10 cellular contexts compared by ENCODE assay signal in the genomic region with DNA sequence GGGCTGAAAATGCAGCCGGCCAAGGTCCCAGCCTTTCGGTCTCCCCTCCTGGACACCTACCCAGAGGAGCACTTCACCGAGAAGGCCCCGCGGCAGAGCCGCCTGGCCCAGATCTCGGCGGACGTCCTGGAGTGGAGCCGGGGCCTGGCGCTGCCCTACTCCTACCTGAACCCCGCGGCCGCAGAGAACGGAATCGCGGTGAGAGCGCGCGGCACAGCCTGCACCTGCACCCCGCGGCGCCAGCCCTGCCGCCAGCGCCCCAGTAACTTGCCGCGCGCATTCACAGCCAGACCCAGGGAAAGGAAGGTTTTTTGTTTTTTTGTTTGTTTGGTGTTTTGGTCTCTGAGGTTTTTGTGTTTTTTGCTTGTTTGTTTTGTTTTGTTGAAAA. TPM values are rescaled to one million over a fixed set of nuclear protein-coding genes. Genes with fewer than 3 reads are reported as not detected.
DNase-seq lines count a peak whose midpoint lies in the region; ATAC-seq and TF ChIP-seq lines count a peak whose summit lies in the region.
"Had no signal": no experiment of that assay in that cellular context is flagged by ENCODE, and none has a peak within 500 bp of the region (broad histone marks: within the 10 kb centered on the region; RNA-seq: fewer than 3 reads in every experiment).

No MANE protein-coding gene starts in this region.

- H3K79me2 ChIP-seq in PC-3 (ENCODE audit: low read length) = no peaks in the 10 kb centered on the region

- H2AK5ac ChIP-seq in neuronal stem cell (ENCODE audit: low read depth, low read length) = no peak overlapping the region

- ATAC-seq in PC-3 (no peak), GM21737 (IDR thresholded peaks at IDR 0.05; ENCODE audit: unreplicated experiment) (no peak), GM18867 (IDR thresholded peaks at IDR 0.05; ENCODE audit: unreplicated experiment) (no peak)

- H4K8ac ChIP-seq in neuronal stem cell (ENCODE audit: low read depth, low read length) = no peak overlapping the region

- H3K9ac ChIP-seq in PC-3 (ENCODE audit: low read length) (no peak overlapping the region), neuronal stem cell (ENCODE audit: low read depth, low read length, poor library complexity) (peak overlapping the region; percentile 30)

- no peaks in the 10 kb centered on the region for H3K36me3 ChIP-seq in CD8-positive, alpha-beta memory T cell (ENCODE audit: insufficient read depth, low read length)
- no peaks in the 10 kb centered on the region for H3K36me3 ChIP-seq in PC-3 (ENCODE audit: low read depth, low read length)
- H3K36me3 ChIP-seq in neuronal stem cell (replicated peaks in 1 of 2; ENCODE audit: control insufficient read depth in 2 of 2, insufficient read depth in 2 of 2, low read length in 2 of 2) = no peaks in the 10 kb centered on the region
- H3K36me3 ChIP-seq: right lobe of liver, vagina had no signal

- H3K4ac ChIP-seq in neuronal stem cell (ENCODE audit: low read length) = no peak overlapping the region

- no peak overlapping the region for H3K23ac ChIP-seq in neuronal stem cell (ENCODE audit: low read depth, low read length, poor library complexity)

- POLR2A ChIA-PET in CD8-positive, alpha-beta memory T cell (lab: Charles Lee) = no interaction called here
- POLR2A ChIA-PET in PC-3 (lab: Charles Lee; ENCODE audit: unreplicated experiment) = no interaction called here

- peaks cover 23% of the 10 kb centered on the region for H3K4me1 ChIP-seq in CD8-positive, alpha-beta memory T cell (ENCODE audit: insufficient read depth, low read length)
- peaks cover 4% of the 10 kb centered on the region; the same call in 1 of the 2 replicates for H3K4me1 ChIP-seq in PC-3 (ENCODE audit: insufficient read depth, low read length)
- H3K4me1 ChIP-seq in neuronal stem cell (ENCODE audit: control insufficient read depth in 2 of 2, insufficient read depth in 1 of 2, low read depth in 1 of 2, low read length in 2 of 2) = peaks cover 4 to 10% of the 10 kb centered on the region in 2 donors

- H2AFZ ChIP-seq in PC-3 (ENCODE audit: low read length) = peak overlapping the region; percentile 65; the same call in 1 of the 2 replicates
- H2AFZ ChIP-seq in neuronal stem cell (ENCODE audit: low read length) = peak overlapping the region; percentile 74

- no peak overlapping the region for H3K4me3 ChIP-seq in CD8-positive, alpha-beta memory T cell (ENCODE audit: low read length)
- peak overlapping the region; percentile 47 for H3K4me3 ChIP-seq in PC-3 (ENCODE audit: low read length)
- H3K4me3 ChIP-seq in neuronal stem cell (ENCODE audit: low read length in 2 of 2) = peak overlapping the region in 1 of 2 donors; percentile 15
- H3K4me3 ChIP-seq: right lobe of liver had no signal

- H3K27ac Mint-ChIP-seq in CD8-positive, alpha-beta memory T cell = peak overlapping the region in 5 of 8 donors; percentile 51 to 75 (median 56)
- no peak overlapping the region for H3K27ac Mint-ChIP-seq in glutamatergic neuron (ENCODE audit: unreplicated experiment)

- H3F3A ChIP-seq in PC-3 (ENCODE audit: low read length, unreplicated experiment) = no peaks in the 10 kb centered on the region

- H4K91ac ChIP-seq in neuronal stem cell (ENCODE audit: low read depth, low read length, poor library complexity) = no peak overlapping the region

- no peaks in the 10 kb centered on the region for H3K79me1 ChIP-seq in neuronal stem cell (ENCODE audit: low read depth, low read length)

- CTCF ChIA-PET in CD8-positive, alpha-beta memory T cell (lab: Charles Lee) = interaction anchor here (0.9 to 4.5 kb wide), 5 partner anchors 11 to 232 kb away, joined by 3 to 26 read pairs (median 8); no protein-coding TSS in a partner anchor
- CTCF ChIA-PET in PC-3 (lab: Charles Lee) = no interaction called here

- no CpG with 5 or more reads among the region's 28 CpGs for WGBS in neuronal stem cell (ENCODE audit: extremely low coverage in 2 of 2, insufficient read length in 2 of 2, insufficient replicate concordance in 1 of 2), 2 donors

- peaks cover 38 to 47% of the 10 kb centered on the region in 2 donors for H3K27me3 Mint-ChIP-seq in CD8-positive, alpha-beta memory T cell
- H3K27me3 Mint-ChIP-seq in glutamatergic neuron (ENCODE audit: unreplicated experiment) = peaks cover 37% of the 10 kb centered on the region

- no peak overlapping the region for H2BK120ac ChIP-seq in neuronal stem cell (ENCODE audit: low read depth, low read length)

- peaks cover 17% of the 10 kb centered on the region for H3K27me3 ChIP-seq in CD8-positive, alpha-beta memory T cell (ENCODE audit: insufficient read depth, low read length, poor library complexity, severe bottlenecking)
- peaks cover 30% of the 10 kb centered on the region for H3K27me3 ChIP-seq in PC-3 (ENCODE audit: low read length)
- peaks cover 24 to 95% (median 64%) of the 10 kb centered on the region in 3 experiments for H3K27me3 ChIP-seq in neuronal stem cell (ENCODE audit: control insufficient read depth in 3 of 3, insufficient read depth in 3 of 3, low read depth in 1 of 3, low read length in 3 of 3)

- H3K14ac ChIP-seq in neuronal stem cell (ENCODE audit: low read length) = no peak overlapping the region

- no peaks in the 10 kb centered on the region for H3K9me3 ChIP-seq in CD8-positive, alpha-beta memory T cell (ENCODE audit: low read length)
- no peaks in the 10 kb centered on the region for H3K9me3 ChIP-seq in PC-3 (ENCODE audit: low read length)
- peaks cover 0 to 2% of the 10 kb centered on the region in 2 donors for H3K9me3 ChIP-seq in neuronal stem cell (replicated peaks in 1 of 2; ENCODE audit: control insufficient read depth in 2 of 2, insufficient read depth in 1 of 2, low read depth in 1 of 2, low read length in 2 of 2)
- H3K9me3 ChIP-seq: right lobe of liver, vagina had no signal

- no peak overlapping the region for H2BK12ac ChIP-seq in neuronal stem cell (ENCODE audit: low read length)

- DNase-seq in CD8-positive, alpha-beta memory T cell = no peak
- DNase-seq in PC-3 (no peak), glutamatergic neuron (no peak), neuronal stem cell (ENCODE audit: low spot score) (no peak), anterior cingulate cortex (lab: John Stamatoyannopoulos, UW) (no peak)
- DNase-seq: NCI-H774, right lobe of liver had no signal

- intact Hi-C loops in PC-3 (cut with micrococcal nuclease) = no loop called here

- no peaks in the 10 kb centered on the region for H3K36me3 Mint-ChIP-seq in CD8-positive, alpha-beta memory T cell
- H3K36me3 Mint-ChIP-seq in glutamatergic neuron (ENCODE audit: unreplicated experiment) = no peaks in the 10 kb centered on the region

- no TSS peak for BruUV-seq in PC-3 (replicated peaks; lab: Mats Ljungman, UMichigan)

- H4K20me1 ChIP-seq in PC-3 (ENCODE audit: low read length) = no peaks in the 10 kb centered on the region

- H3K9me3 Mint-ChIP-seq in CD8-positive, alpha-beta memory T cell = peaks cover 0 to 1% (median 0%) of the 10 kb centered on the region in 5 donors
- H3K9me3 Mint-ChIP-seq in glutamatergic neuron (ENCODE audit: unreplicated experiment) = peaks cover 7% of the 10 kb centered on the region

- H3K4me3 Mint-ChIP-seq in CD8-positive, alpha-beta memory T cell = peak overlapping the region; percentile 18 to 86 (median 79)
- H3K4me3 Mint-ChIP-seq in glutamatergic neuron (ENCODE audit: unreplicated experiment) = peak overlapping the region; percentile 27

- H3K18ac ChIP-seq in neuronal stem cell (ENCODE audit: low read length) = peak overlapping the region; percentile 34

- H3K4me2 ChIP-seq in PC-3 (ENCODE audit: low read length) (peak overlapping the region; percentile 74), neuronal stem cell (ENCODE audit: insufficient read depth, low read length, poor library complexity, severe bottlenecking) (peak overlapping the region; percentile 15)

- H3K4me1 Mint-ChIP-seq in CD8-positive, alpha-beta memory T cell = peaks cover 16 to 25% (median 19%) of the 10 kb centered on the region in 3 donors
- peaks cover 6% of the 10 kb centered on the region for H3K4me1 Mint-ChIP-seq in glutamatergic neuron (ENCODE audit: low read depth, unreplicated experiment)

- H2BK15ac ChIP-seq in neuronal stem cell (ENCODE audit: low read length) = no peak overlapping the region

- no peak overlapping the region for H3K27ac ChIP-seq in CD8-positive, alpha-beta memory T cell (ENCODE audit: low read depth, low read length)
- H3K27ac ChIP-seq in PC-3 (ENCODE audit: low read length) (no peak overlapping the region), neuronal stem cell (replicated peaks; ENCODE audit: low read length) (no peak overlapping the region)
- H3K27ac ChIP-seq: right lobe of liver, vagina had no signal

- TF ChIP-seq CTCF in PC-3 (conservative IDR thresholded peaks at IDR 0.05; ENCODE audit: low read depth, low read length) = no peak
- TF ChIP-seq CTCF in glutamatergic neuron (IDR thresholded peaks at IDR 0.05; ENCODE audit: partially characterized antibody, unreplicated experiment) = no peak

- H3K9me2 ChIP-seq in PC-3 (replicated peaks; ENCODE audit: low read length) = no peaks in the 10 kb centered on the region

- H2BK5ac ChIP-seq in neuronal stem cell (ENCODE audit: low read length) = no peak overlapping the region

RNA-seq across cellular contexts. Expression of a gene that starts 15.2 kb away (rescaled TPM):
- total RNA-seq in CD8-positive, alpha-beta memory T cell = 1 to 10 TPM; 1.3 to 1.9 TPM
- not detected for polyA plus RNA-seq in CD8-positive, alpha-beta memory T cell
- total RNA-seq in PC-3 (2014; rRNA removed) = 0.55 and 1.2 TPM in 2 replicates
- not detected for total RNA-seq in glutamatergic neuron (ENCODE audit: unreplicated experiment)
- 0.33 TPM for polyA plus RNA-seq in neuronal stem cell (2013, experiment 1 of 2)
- polyA plus RNA-seq in neuronal stem cell (2013, experiment 2 of 2) = 0.29 TPM
- total RNA-seq: right lobe of liver had no signal

RNA-seq across cellular contexts. Expression of a gene that starts 33.5 kb away (rescaled TPM):
- total RNA-seq in CD8-positive, alpha-beta memory T cell = not detected
- polyA plus RNA-seq in CD8-positive, alpha-beta memory T cell = not detected
- total RNA-seq in PC-3 (2014; rRNA removed) (not detected in 2 replicates), glutamatergic neuron (ENCODE audit: unreplicated experiment) (not detected)
- not detected for polyA plus RNA-seq in neuronal stem cell (2013, experiment 1 of 2)
- polyA plus RNA-seq in neuronal stem cell (2013, experiment 2 of 2) = not detected

RNA-seq across cellular contexts. Expression of a gene that starts 46.0 kb away (rescaled TPM):
- total RNA-seq in CD8-positive, alpha-beta memory T cell = not detected
- polyA plus RNA-seq in CD8-positive, alpha-beta memory T cell = not detected
- total RNA-seq in PC-3 (2014; rRNA removed) (1.4 and 3.6 TPM in 2 replicates), glutamatergic neuron (ENCODE audit: unreplicated experiment) (not detected)
- polyA plus RNA-seq in neuronal stem cell (2013, experiment 1 of 2) = 0.07 TPM
- polyA plus RNA-seq in neuronal stem cell (2013, experiment 2 of 2) = 0.11 TPM
- total RNA-seq: right lobe of liver had no signal

RNA-seq across cellular contexts. Expression of a gene that starts 51.6 kb away (rescaled TPM):
- total RNA-seq in CD8-positive, alpha-beta memory T cell = 1 to 10 TPM; 1.6 to 1.8 TPM
- polyA plus RNA-seq in CD8-positive, alpha-beta memory T cell = not detected
- 2.9 TPM in 1 of 2 replicates, not detected in the other for total RNA-seq in PC-3 (2014; rRNA removed)
- 2.2 TPM for total RNA-seq in glutamatergic neuron (ENCODE audit: unreplicated experiment)
- polyA plus RNA-seq in neuronal stem cell (2013, experiment 1 of 2) = 5.8 TPM
- polyA plus RNA-seq in neuronal stem cell (2013, experiment 2 of 2) = 4.2 TPM
- total RNA-seq: right lobe of liver, vagina had no signal
